In the genomic region with DNA sequence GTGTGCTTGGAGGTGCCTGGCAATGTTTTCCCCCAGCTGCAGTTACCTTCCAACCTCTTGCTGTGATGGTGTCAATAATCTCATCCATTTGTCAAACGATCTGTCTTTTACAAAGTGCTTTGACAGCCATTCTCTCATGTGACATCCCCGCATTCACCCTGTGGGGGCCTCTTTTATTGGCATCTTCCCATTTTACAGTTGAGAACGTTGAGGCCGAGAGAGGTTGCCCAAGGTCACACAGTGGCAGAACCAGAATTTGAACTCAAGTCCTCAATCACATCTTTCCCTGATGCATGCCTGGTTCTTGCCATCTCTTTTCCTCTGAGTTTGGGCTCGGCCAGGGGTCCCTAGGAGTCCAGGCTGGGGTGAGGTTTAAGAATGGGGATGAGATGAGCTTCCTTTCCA, we compare ENCODE assay signal across 1 cellular context.
TF ChIP-seq lines count a peak whose summit lies in the region.

No MANE protein-coding gene starts in this region.

TF ChIP-seq in GM12878, 131 proteins besides CTCF, POLR2A, EP300 and RAD21:
- TF ChIP-seq ASH2L (IDR thresholded peaks at IDR 0.05; ENCODE audit: borderline replicate concordance, low read depth) (no peak), SMARCA5 (IDR thresholded peaks at IDR 0.05) (peak; percentile 56; the same call in 1 of the 2 replicates), ESRRA (IDR thresholded peaks at IDR 0.05; ENCODE audit: low read length) (peak; percentile 98)
